18 cellular contexts compared by ENCODE assay signal in the genomic region with DNA sequence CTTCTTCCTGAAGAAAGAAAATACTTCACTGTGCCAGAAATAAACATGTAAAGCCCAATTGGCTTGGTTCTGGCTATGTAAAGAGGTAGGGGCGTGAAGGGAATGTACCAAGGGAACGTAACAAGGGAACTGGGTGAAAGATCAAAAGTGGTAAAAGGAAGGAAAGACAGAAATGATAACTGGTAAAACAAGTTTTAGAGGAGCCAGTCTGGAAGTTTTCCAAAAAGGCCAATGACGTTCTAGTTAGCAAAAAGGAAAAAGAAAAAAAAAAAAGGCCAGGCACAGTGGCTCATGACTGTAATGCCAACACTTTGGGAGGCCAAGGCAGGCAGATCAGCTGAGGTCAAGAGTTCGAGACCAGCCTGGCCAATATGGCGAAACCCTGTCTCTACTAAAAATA. TPM values are rescaled to one million over a fixed set of nuclear protein-coding genes. Genes with fewer than 3 reads are reported as not detected.
A peak's percentile ranks its signal among the peaks of the same experiment; 100 is the strongest.
DNase-seq lines count a peak whose midpoint lies in the region; ATAC-seq and TF ChIP-seq lines count a peak whose summit lies in the region.
"Had no signal": no experiment of that assay in that cellular context is flagged by ENCODE, and none has a peak within 500 bp of the region (broad histone marks: within the 10 kb centered on the region; RNA-seq: fewer than 3 reads in every experiment).

No MANE protein-coding gene starts in this region.

- ATAC-seq in CD4-positive, CD25-positive, alpha-beta regulatory T cell (ENCODE audit: low read depth in 2 of 2): no peak
- no peak for ATAC-seq in effector memory CD8-positive, alpha-beta T cell (replicated peaks)
- ATAC-seq: activated T-cell treated with anti-CD3 and anti-CD28 coated beads, Interleukin-2, amount 50 U/mL, for 72 hours; stimulated activated naive CD8-positive, alpha-beta T cell treated with anti-CD3 and anti-CD28 coated beads, Interleukin-15, amount 100 ng/mL, for 72 hours had no signal

- no peak overlapping the region for H3K4me3 Mint-ChIP-seq in CD4-positive, CD25-positive, alpha-beta regulatory T cell
- no peak overlapping the region for H3K4me3 Mint-ChIP-seq in effector memory CD8-positive, alpha-beta T cell
- no peak overlapping the region for H3K4me3 Mint-ChIP-seq in H9
- H3K4me3 Mint-ChIP-seq in activated naive CD4-positive, alpha-beta T cell treated with anti-CD3 and anti-CD28 coated beads, Interleukin-2, amount 10 ng/mL, durations not matched to agents 7 days and 5 days: no peak overlapping the region
- H3K4me3 Mint-ChIP-seq: activated T-cell treated with anti-CD3 and anti-CD28 coated beads, Interleukin-2, amount 50 U/mL, for 72 hours; CD14-positive monocyte; stimulated activated naive CD8-positive, alpha-beta T cell treated with anti-CD3 and anti-CD28 coated beads, Interleukin-15, amount 100 ng/mL, for 72 hours had no signal

- peaks cover 5% of the 10 kb centered on the region for H3K23me2 ChIP-seq in H9 (ENCODE audit: insufficient read length, low read depth, low read length, poor library complexity, severe bottlenecking)

- no peak overlapping the region for H2BK12ac ChIP-seq in H9 (ENCODE audit: insufficient read length, low read depth, low read length)

- no peak overlapping the region for H3K14ac ChIP-seq in H9 (ENCODE audit: insufficient read depth, low read length)

- peaks cover 0 to 6% of the 10 kb centered on the region in 2 experiments for H3K9me3 ChIP-seq in CD4-positive, CD25-positive, alpha-beta regulatory T cell (ENCODE audit: control insufficient read depth in 2 of 2, low read length in 2 of 2)
- H3K9me3 ChIP-seq in H9 (ENCODE audit: control insufficient read depth, low read depth, low read length): peaks cover 8% of the 10 kb centered on the region

- H4K91ac ChIP-seq in H9 (ENCODE audit: insufficient read length, low read depth, low read length): no peak overlapping the region

- H4K5ac ChIP-seq in H9 (ENCODE audit: insufficient read length, low read depth, low read length): no peak overlapping the region

- no peak overlapping the region for H3K23ac ChIP-seq in H9 (ENCODE audit: insufficient read length, low read depth, low read length)

- H3K27me3 Mint-ChIP-seq in CD4-positive, CD25-positive, alpha-beta regulatory T cell: no peaks in the 10 kb centered on the region
- no peaks in the 10 kb centered on the region for H3K27me3 Mint-ChIP-seq in effector memory CD8-positive, alpha-beta T cell
- no peaks in the 10 kb centered on the region for H3K27me3 Mint-ChIP-seq in H9 (ENCODE audit: low read depth)
- H3K27me3 Mint-ChIP-seq in activated naive CD4-positive, alpha-beta T cell treated with anti-CD3 and anti-CD28 coated beads, Interleukin-2, amount 10 ng/mL, durations not matched to agents 7 days and 5 days: no peaks in the 10 kb centered on the region
- H3K27me3 Mint-ChIP-seq: stimulated activated naive CD8-positive, alpha-beta T cell treated with anti-CD3 and anti-CD28 coated beads, Interleukin-15, amount 100 ng/mL, for 72 hours had no signal

- H3K27me3 ChIP-seq in CD4-positive, CD25-positive, alpha-beta regulatory T cell (ENCODE audit: control insufficient read depth, insufficient read depth, low read length): no peaks in the 10 kb centered on the region
- H3K27me3 ChIP-seq in H9 (ENCODE audit: insufficient read depth, low read length): no peaks in the 10 kb centered on the region

- no peak overlapping the region for H3K27ac ChIP-seq in CD4-positive, CD25-positive, alpha-beta regulatory T cell (ENCODE audit: insufficient read depth, low read length, poor library complexity, severe bottlenecking)
- no peak overlapping the region for H3K27ac ChIP-seq in H9 (ENCODE audit: insufficient read length, low read depth, low read length)

- no peaks in the 10 kb centered on the region for H3K4me1 ChIP-seq in CD4-positive, CD25-positive, alpha-beta regulatory T cell (ENCODE audit: control insufficient read depth, insufficient read depth, low read length, poor library complexity, severe bottlenecking)
- H3K4me1 ChIP-seq in H9 (ENCODE audit: insufficient read depth, low read length): peaks cover 6% of the 10 kb centered on the region

- in situ Hi-C loops in GM13977 (cut with MboI; ENCODE audit: low pct_unique_long_range_greater_than_20kb, low sequenced_read_pairs, unreplicated experiment): no loop called here

- no peak overlapping the region for H3K4ac ChIP-seq in H9 (ENCODE audit: low read depth, low read length)

- TF ChIP-seq CTCF in H9 (conservative IDR thresholded peaks at IDR 0.05): no peak
- TF ChIP-seq CTCF in GM13977 (IDR thresholded peaks at IDR 0.05; ENCODE audit: extremely low read depth, insufficient read depth, missing control alignments): no peak

- H2BK5ac ChIP-seq in H9 (ENCODE audit: insufficient read length, low read length): no peak overlapping the region

- H3K9ac ChIP-seq in H9 (ENCODE audit: extremely low read depth, insufficient read length, low read length): no peak overlapping the region

- no peak overlapping the region for H3K56ac ChIP-seq in H9 (ENCODE audit: insufficient read length, low read depth, low read length)

- no peaks in the 10 kb centered on the region for H3K79me2 ChIP-seq in H9 (ENCODE audit: insufficient read depth, low read length)

- CTCF ChIA-PET in activated naive CD4-positive, alpha-beta T cell treated with anti-CD3 and anti-CD28 coated beads, Interleukin-2, amount 10 ng/mL, durations not matched to agents 7 days and 5 days (lab: Charles Lee): interaction anchor here (6.2 kb wide), 1 partner anchor 36 kb away, joined by 50 read pairs; no protein-coding TSS in a partner anchor

- no peak overlapping the region for H2BK120ac ChIP-seq in H9 (ENCODE audit: low read depth, low read length, poor library complexity, severe bottlenecking)

- no peak overlapping the region for H3K4me3 ChIP-seq in CD4-positive, CD25-positive, alpha-beta regulatory T cell (ENCODE audit: low read depth, low read length)

- H3K27ac Mint-ChIP-seq in CD4-positive, CD25-positive, alpha-beta regulatory T cell: peak overlapping the region in 2 of 3 donors; percentile 2 to 6
- peak overlapping the region; percentile 39 to 71 for H3K27ac Mint-ChIP-seq in effector memory CD8-positive, alpha-beta T cell
- peak overlapping the region in 1 of 3 experiments; percentile 11; a peak in 1 of 7 replicates for H3K27ac Mint-ChIP-seq in H9
- no peak overlapping the region for H3K27ac Mint-ChIP-seq in activated naive CD4-positive, alpha-beta T cell treated with anti-CD3 and anti-CD28 coated beads, Interleukin-2, amount 10 ng/mL, durations not matched to agents 7 days and 5 days
- H3K27ac Mint-ChIP-seq: activated T-cell treated with anti-CD3 and anti-CD28 coated beads, Interleukin-2, amount 50 U/mL, for 72 hours; CD14-positive monocyte; progenitor cell of endocrine pancreas; stimulated activated naive CD8-positive, alpha-beta T cell treated with anti-CD3 and anti-CD28 coated beads, Interleukin-15, amount 100 ng/mL, for 72 hours had no signal

- H4K20me1 ChIP-seq in H9 (ENCODE audit: control insufficient read depth, insufficient read depth, insufficient read length): no peaks in the 10 kb centered on the region

- peaks cover 0 to 13% (median 4%) of the 10 kb centered on the region in 7 donors for H3K9me3 Mint-ChIP-seq in CD4-positive, CD25-positive, alpha-beta regulatory T cell
- peaks cover 0 to 9% of the 10 kb centered on the region in 2 donors for H3K9me3 Mint-ChIP-seq in effector memory CD8-positive, alpha-beta T cell
- H3K9me3 Mint-ChIP-seq in H9: peaks cover 32 to 40% of the 10 kb centered on the region in 2 experiments
- peaks cover 16% of the 10 kb centered on the region for H3K9me3 Mint-ChIP-seq in activated naive CD4-positive, alpha-beta T cell treated with anti-CD3 and anti-CD28 coated beads, Interleukin-2, amount 10 ng/mL, durations not matched to agents 7 days and 5 days

- H3K36me3 Mint-ChIP-seq in CD4-positive, CD25-positive, alpha-beta regulatory T cell: peaks cover 20% of the 10 kb centered on the region
- H3K36me3 Mint-ChIP-seq in effector memory CD8-positive, alpha-beta T cell (ENCODE audit: insufficient read depth): no peaks in the 10 kb centered on the region
- H3K36me3 Mint-ChIP-seq in H9 (ENCODE audit: insufficient read depth in 1 of 3, low read depth in 3 of 3): peaks cover 11 to 42% (median 27%) of the 10 kb centered on the region in 3 experiments
- peaks cover 1% of the 10 kb centered on the region for H3K36me3 Mint-ChIP-seq in activated naive CD4-positive, alpha-beta T cell treated with anti-CD3 and anti-CD28 coated beads, Interleukin-2, amount 10 ng/mL, durations not matched to agents 7 days and 5 days

- H3T11ph ChIP-seq in H9 (ENCODE audit: low read length): no peak overlapping the region

- no peak for DNase-seq in CD4-positive, CD25-positive, alpha-beta regulatory T cell
- DNase-seq in LoVo (ENCODE audit: low spot score) (peak; percentile 79), mucosa of gallbladder (ENCODE audit: low spot score) (peak; percentile 55), H9 (no peak), GM13977 (ENCODE audit: low spot score) (no peak)
- no peak for DNase-seq in effector memory CD8-positive, alpha-beta T cell
- no peak for DNase-seq in activated naive CD4-positive, alpha-beta T cell treated with anti-CD3 and anti-CD28 coated beads, Interleukin-2, amount 10 ng/mL, durations not matched to agents 7 days and 5 days
- no peak for DNase-seq in stimulated activated CD4-positive, alpha-beta T cell treated with anti-CD3 and anti-CD28 coated beads, Interleukin-2, amount 100 ng/mL, for 48 hours
- DNase-seq: activated CD4-positive, alpha-beta T cell treated with anti-CD3 and anti-CD28 coated beads for 48 hours; activated T-cell treated with anti-CD3 and anti-CD28 coated beads, Interleukin-2, amount 50 U/mL, for 72 hours; effector memory CD4-positive, alpha-beta T cell; KG1; NCI-H1930; stimulated activated CD4-positive, alpha-beta T cell treated with anti-CD3 and anti-CD28 coated beads, Interleukin-4, amount 100 ng/mL, for 4 hours; stimulated activated naive CD8-positive, alpha-beta T cell treated with anti-CD3 and anti-CD28 coated beads, Interleukin-15, amount 100 ng/mL, for 72 hours; T-helper 1 cell had no signal

- no peaks in the 10 kb centered on the region for H3K79me1 ChIP-seq in H9 (ENCODE audit: insufficient read depth, low read depth, low read length, poor library complexity, severe bottlenecking)

- H3K36me3 ChIP-seq in CD4-positive, CD25-positive, alpha-beta regulatory T cell (ENCODE audit: control insufficient read depth, insufficient read depth, low read length): peaks cover 2% of the 10 kb centered on the region

- H2BK20ac ChIP-seq in H9 (ENCODE audit: low read depth, low read length, poor library complexity, severe bottlenecking): no peak overlapping the region

- H3K18ac ChIP-seq in H9 (ENCODE audit: insufficient read length, low read depth, low read length): no peak overlapping the region

- no peak overlapping the region for H2AK5ac ChIP-seq in H9 (ENCODE audit: insufficient read length, low read length)

- H3K4me2 ChIP-seq in H9 (ENCODE audit: insufficient read depth, insufficient read length, low read length): no peak overlapping the region

- H4K8ac ChIP-seq in H9 (replicated peaks; ENCODE audit: insufficient read length, low read depth, low read length): no peak overlapping the region

- H2BK15ac ChIP-seq in H9 (ENCODE audit: low read depth, low read length): no peak overlapping the region

- no peak overlapping the region for H2AFZ ChIP-seq in H9 (ENCODE audit: low read length)

- whole genome bisulfite sequencing in H9 (ENCODE audit: extremely low coverage, insufficient read length, low lambda C conversion rate): no CpG with 5 or more reads among the region's 5 CpGs

- peaks cover 5 to 17% (median 8%) of the 10 kb centered on the region in 4 donors for H3K4me1 Mint-ChIP-seq in CD4-positive, CD25-positive, alpha-beta regulatory T cell
- peaks cover 10 to 34% of the 10 kb centered on the region in 2 donors for H3K4me1 Mint-ChIP-seq in effector memory CD8-positive, alpha-beta T cell (ENCODE audit: low read depth in 2 of 2)
- H3K4me1 Mint-ChIP-seq in H9: peaks cover 28 to 37% of the 10 kb centered on the region in 2 experiments
- peaks cover 7% of the 10 kb centered on the region for H3K4me1 Mint-ChIP-seq in activated naive CD4-positive, alpha-beta T cell treated with anti-CD3 and anti-CD28 coated beads, Interleukin-2, amount 10 ng/mL, durations not matched to agents 7 days and 5 days

RNA-seq across cellular contexts. Expression of a gene that starts 21.2 kb away (rescaled TPM):
- total RNA-seq in CD4-positive, CD25-positive, alpha-beta regulatory T cell: 1.4 TPM
- polyA plus RNA-seq in CD4-positive, CD25-positive, alpha-beta regulatory T cell: 1 to 10 TPM in 2 of 4 donors, under 1 TPM in 2; 0.29 to 1.9 (median 0.98) TPM
- 0.46 TPM for total RNA-seq in mucosa of gallbladder
- not detected in 2 replicates for total RNA-seq in H9 (2021)
- total RNA-seq: progenitor cell of endocrine pancreas had no signal

Comparison
In these comparisons a context has a peak if more than half of its experiments do, and no peak if none do; other contexts are left out.
1. DNase-seq: peak in LoVo (single experiment) and mucosa of gallbladder (single experiment); none in CD4-positive, CD25-positive, alpha-beta regulatory T cell (0 of 3), effector memory CD8-positive, alpha-beta T cell (0 of 3), H9 (single experiment), activated naive CD4-positive, alpha-beta T cell treated with anti-CD3 and anti-CD28 coated beads, Interleukin-2, amount 10 ng/mL, durations not matched to agents 7 days and 5 days (single experiment), GM13977 (single experiment) and stimulated activated CD4-positive, alpha-beta T cell treated with anti-CD3 and anti-CD28 coated beads, Interleukin-2, amount 100 ng/mL, for 48 hours (0 of 2).